In genomic region chr2:77121518-77121917, GRCh38 we compare ENCODE assay signal across 25 cellular contexts.
"Had no signal": no experiment of that assay in that cellular context is flagged by ENCODE, and none has a peak within 500 bp of the region (broad histone marks: within the 10 kb centered on the region; RNA-seq: fewer than 3 reads in every experiment).

No MANE protein-coding gene starts in this region.

- H3K4me1 ChIP-seq: colonic mucosa, esophagus muscularis mucosa, esophagus squamous epithelium, foreskin keratinocyte, gastrocnemius medialis, gastroesophageal sphincter, heart left ventricle, heart right ventricle had no signal

- H3K36me3 ChIP-seq: colonic mucosa, esophagus muscularis mucosa, esophagus squamous epithelium, gastrocnemius medialis, gastroesophageal sphincter, heart left ventricle, heart right ventricle had no signal

- ATAC-seq: effector memory CD8-positive, alpha-beta T cell; esophagus mucosa; foreskin keratinocyte; gastrocnemius medialis; gastroesophageal sphincter; heart left ventricle; heart right ventricle had no signal

- DNase-seq: colonic mucosa; dermis blood vessel endothelial cell; dorsolateral prefrontal cortex; effector CD4-positive, alpha-beta T cell; effector CD8-positive, alpha-beta T cell; effector memory CD4-positive, alpha-beta T cell; effector memory CD8-positive, alpha-beta T cell; endodermal cell; erythroblast; esophagus squamous epithelium; foreskin fibroblast; foreskin keratinocyte; foreskin melanocyte; gastrocnemius medialis; glutamatergic neuron; head of caudate nucleus; heart left ventricle; heart right ventricle had no signal

- H3K27me3 ChIP-seq: colonic mucosa, dorsolateral prefrontal cortex, esophagus muscularis mucosa, esophagus squamous epithelium, foreskin keratinocyte, gastrocnemius medialis, gastroesophageal sphincter, heart left ventricle, heart right ventricle had no signal

- H3K4me3 ChIP-seq: colonic mucosa, coronary artery, esophagus muscularis mucosa, esophagus squamous epithelium, gastrocnemius medialis, gastroesophageal sphincter, heart left ventricle, heart right ventricle had no signal

- H3K9me3 ChIP-seq: colonic mucosa, esophagus squamous epithelium, gastrocnemius medialis, gastroesophageal sphincter, heart left ventricle, heart right ventricle had no signal

- H3K27ac ChIP-seq: colonic mucosa, coronary artery, dorsolateral prefrontal cortex, epithelial cell of prostate, esophagus muscularis mucosa, esophagus squamous epithelium, foreskin keratinocyte, gastrocnemius medialis, gastroesophageal sphincter, heart left ventricle, heart right ventricle had no signal

- FAIRE-seq: colon, endothelial cell of umbilical vein had no signal
